19 cellular contexts compared by ENCODE assay signal in genomic region chrX:35445912-35446311, GRCh38.
DNase-seq lines count a peak whose midpoint lies in the region; ATAC-seq, FAIRE-seq and TF ChIP-seq lines count a peak whose summit lies in the region.
"Had no signal": no experiment of that assay in that cellular context is flagged by ENCODE, and none has a peak within 500 bp of the region (broad histone marks: within the 10 kb centered on the region; RNA-seq: fewer than 3 reads in every experiment).

No MANE protein-coding gene starts in this region.

- H3K36me3 ChIP-seq in body of pancreas (replicated peaks in 1 of 2; ENCODE audit: insufficient read depth in 1 of 2, low read depth in 2 of 2) (no peaks in the 10 kb centered on the region), mesenchymal stem cell (ENCODE audit: control insufficient read depth in 1 of 2, insufficient read depth in 2 of 2, low read depth in 1 of 2, low read length in 2 of 2) (no peaks in the 10 kb centered on the region), small intestine (ENCODE audit: control insufficient read depth in 2 of 2, insufficient read depth in 2 of 2, low read length in 2 of 2) (no peaks in the 10 kb centered on the region)
- H3K36me3 ChIP-seq: BE2C had no signal

- no peak for TF ChIP-seq CTCF in body of pancreas (IDR thresholded peaks at IDR 0.05)

- no peak overlapping the region for H4K91ac ChIP-seq in mesenchymal stem cell (ENCODE audit: low read length)

- H3K4ac ChIP-seq in mesenchymal stem cell (ENCODE audit: low read depth in 1 of 2, low read length in 2 of 2) = no peak overlapping the region

- H3K14ac ChIP-seq in mesenchymal stem cell (ENCODE audit: low read length in 2 of 2) = no peak overlapping the region

- H3K9me3 ChIP-seq in body of pancreas (no peaks in the 10 kb centered on the region), mesenchymal stem cell (ENCODE audit: control insufficient read depth, low read length) (no peaks in the 10 kb centered on the region), small intestine (ENCODE audit: control insufficient read depth, low read depth) (no peaks in the 10 kb centered on the region)
- H3K9me3 ChIP-seq: BE2C had no signal

- H3K79me1 ChIP-seq in mesenchymal stem cell (replicated peaks; ENCODE audit: low read length, poor library complexity, severe bottlenecking) = no peaks in the 10 kb centered on the region

- no peak overlapping the region for H4K8ac ChIP-seq in mesenchymal stem cell (ENCODE audit: low read length)

- H2AFZ ChIP-seq in mesenchymal stem cell (ENCODE audit: low read depth, low read length) = no peak overlapping the region
- H2AFZ ChIP-seq: GM23338 had no signal

- H3K4me2 ChIP-seq in mesenchymal stem cell (ENCODE audit: low read length, poor library complexity, severe bottlenecking) = no peak overlapping the region
- H3K4me2 ChIP-seq: GM23338 had no signal

- peak; percentile 40 for ATAC-seq in body of pancreas
- ATAC-seq: GM23338 had no signal

- H3K27me3 ChIP-seq in body of pancreas = no peaks in the 10 kb centered on the region
- H3K27me3 ChIP-seq in mesenchymal stem cell (ENCODE audit: control insufficient read depth in 1 of 2, insufficient read depth in 1 of 2, low read length in 2 of 2) = no peaks in the 10 kb centered on the region
- no peaks in the 10 kb centered on the region for H3K27me3 ChIP-seq in small intestine (ENCODE audit: control insufficient read depth in 2 of 2, insufficient read depth in 2 of 2, low read length in 2 of 2)
- H3K27me3 ChIP-seq: BE2C had no signal

- H3K23ac ChIP-seq in mesenchymal stem cell (ENCODE audit: low read length in 2 of 2) = no peak overlapping the region

- no peak overlapping the region for H3K18ac ChIP-seq in mesenchymal stem cell (ENCODE audit: low read depth in 1 of 2, low read length in 2 of 2)

- H3K4me3 ChIP-seq in body of pancreas (no peak overlapping the region), mesenchymal stem cell (ENCODE audit: insufficient read depth in 1 of 2, low read depth in 1 of 2, low read length in 2 of 2) (no peak overlapping the region), small intestine (ENCODE audit: low read depth in 1 of 2, low read length in 2 of 2) (no peak overlapping the region)
- H3K4me3 ChIP-seq: GM23338 had no signal

- H2BK120ac ChIP-seq in mesenchymal stem cell (ENCODE audit: low read depth, low read length) = no peak overlapping the region

- WGBS in body of pancreas, 2 donors = 27 to 47% methylated on average over 3 of the region's 3 CpGs
- no CpG with 5 or more reads among the region's 3 CpGs for WGBS in mesenchymal stem cell
- 15 to 74% (median 38%) methylated on average over 3 of the region's 3 CpGs for WGBS in small intestine, 3 donors

- no peak overlapping the region for H2BK12ac ChIP-seq in mesenchymal stem cell (ENCODE audit: low read length in 2 of 2)

- H2BK15ac ChIP-seq in mesenchymal stem cell (ENCODE audit: low read depth, poor library complexity, severe bottlenecking) = no peak overlapping the region

- intact Hi-C loops in body of pancreas (cut with DNase I) = no loop called here

- FAIRE-seq in small intestine (lab: Jason Lieb, UNC) = no peak
- FAIRE-seq: D721Med, H54 had no signal

- DNase-seq in DMS53 treated with DMSO at 0.1 percent for 48 hours (lab: John Stamatoyannopoulos, UW; ENCODE audit: unreplicated experiment) (peak; percentile 30), body of pancreas (no peak), mesenchymal stem cell (no peak), small intestine (peak; percentile 3), OCI-M2 (lab: John Stamatoyannopoulos, UW; ENCODE audit: unreplicated experiment) (no peak)
- no peak for DNase-seq in activated CD4-positive, alpha-beta T cell treated with anti-CD3 and anti-CD28 coated beads for 4 hours
- DNase-seq in stimulated activated CD4-positive, alpha-beta T cell treated with anti-CD3 and anti-CD28 coated beads, Interleukin-4, amount 100 ng/mL, for 24 hours = no peak
- DNase-seq: ACHN; BE2C; C1 segment of cervical spinal cord; CD4-positive, CD25-positive, alpha-beta regulatory T cell; CD8-positive, alpha-beta memory T cell; COR-L47; DMS79 treated with DMSO at 0.1 percent for 48 hours; GF-D8; HCEC 1CT had no signal

- no peak overlapping the region for H3K9ac ChIP-seq in mesenchymal stem cell (ENCODE audit: low read length)

- H3K4me1 ChIP-seq in body of pancreas (peaks cover 19% of the 10 kb centered on the region), mesenchymal stem cell (ENCODE audit: control insufficient read depth, insufficient read depth, low read depth, low read length) (no peaks in the 10 kb centered on the region), small intestine (ENCODE audit: control insufficient read depth in 2 of 2, insufficient read depth in 1 of 2, low read depth in 1 of 2, low read length in 1 of 2) (no peaks in the 10 kb centered on the region)
- H3K4me1 ChIP-seq: BE2C had no signal

- no peak for TF ChIP-seq POLR2A in body of pancreas (IDR thresholded peaks at IDR 0.05)

- no peak overlapping the region for H2AK5ac ChIP-seq in mesenchymal stem cell (ENCODE audit: low read length, severe bottlenecking)

- H3K27ac ChIP-seq in body of pancreas (no peak overlapping the region), mesenchymal stem cell (ENCODE audit: low read length, poor library complexity, severe bottlenecking) (peak overlapping the region; percentile 59), small intestine (ENCODE audit: low read depth in 1 of 2, low read length in 1 of 2) (no peak overlapping the region)

- no peak overlapping the region for H2BK5ac ChIP-seq in mesenchymal stem cell (ENCODE audit: low read depth, low read length, poor library complexity, severe bottlenecking)

Comparison
In these comparisons a context has a peak if more than half of its experiments do, and no peak if none do; other contexts are left out.
1. DNase-seq: peak in DMS53 treated with DMSO at 0.1 percent for 48 hours (single experiment) and small intestine (single experiment); none in body of pancreas (0 of 4), mesenchymal stem cell (single experiment), activated CD4-positive, alpha-beta T cell treated with anti-CD3 and anti-CD28 coated beads for 4 hours (0 of 2), OCI-M2 (single experiment) and stimulated activated CD4-positive, alpha-beta T cell treated with anti-CD3 and anti-CD28 coated beads, Interleukin-4, amount 100 ng/mL, for 24 hours (single experiment).